In the genomic region with DNA sequence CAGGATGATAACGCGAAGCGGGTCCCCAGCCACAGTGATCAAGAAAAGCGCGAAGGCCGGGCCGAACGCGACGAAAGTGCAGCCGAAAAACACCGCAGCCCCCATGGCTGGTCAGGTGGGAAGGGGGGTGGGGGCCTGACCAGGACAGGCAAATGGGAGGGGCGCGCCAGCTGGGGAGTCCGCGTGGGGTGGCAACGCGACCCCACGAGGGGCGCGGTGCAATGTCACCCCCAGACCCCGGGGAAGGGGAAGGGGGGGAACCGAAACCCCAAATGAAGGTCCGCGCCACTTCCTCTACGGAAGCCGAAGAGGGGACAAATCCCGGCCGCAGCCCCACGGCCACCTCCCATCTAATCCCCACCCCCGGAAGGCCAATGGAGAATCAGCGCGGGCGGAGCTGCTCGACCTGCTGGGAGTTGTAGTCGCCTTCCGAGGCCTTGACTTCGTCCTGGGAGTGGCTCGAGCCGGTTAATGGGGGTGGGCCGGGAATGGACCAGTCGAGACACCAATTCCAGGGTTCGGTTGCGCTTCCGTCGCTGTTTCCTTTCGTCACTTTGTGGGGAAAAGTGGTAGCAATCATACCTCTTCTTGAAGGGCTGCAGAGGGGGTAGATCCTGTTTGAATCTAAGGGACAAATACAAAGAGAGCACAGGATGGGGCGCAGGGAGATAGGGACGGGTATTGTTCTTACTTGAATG, we compare ENCODE assay signal across 1 cellular context.
TF ChIP-seq lines count a peak whose summit lies in the region.

Gene APH1A (minus strand): TSS at position 311 of the 698 bp plus-strand sequence. CDS start 206 bp downstream, at position 105.

TF ChIP-seq in HepG2, 621 proteins besides CTCF, POLR2A, EP300 and RAD21 (continued from another document and continues in another):
- no peak for TF ChIP-seq FOXO4 (CRISPR knock-in tag; conservative IDR thresholded peaks at IDR 0.05)
- no peak for TF ChIP-seq ZNF562 (CRISPR knock-in tag; IDR thresholded peaks at IDR 0.05; ENCODE audit: borderline replicate concordance)
- TF ChIP-seq ZNF326 (CRISPR knock-in tag; IDR thresholded peaks at IDR 0.05; ENCODE audit: borderline replicate concordance), result no peak
- peak; percentile 63; the same call in 1 of the 2 replicates for TF ChIP-seq ERF (CRISPR knock-in tag; IDR thresholded peaks at IDR 0.05)
- no peak for TF ChIP-seq ETV6 (CRISPR knock-in tag; conservative IDR thresholded peaks at IDR 0.05)
- TF ChIP-seq HOXA9 (CRISPR knock-in tag; IDR thresholded peaks at IDR 0.05; ENCODE audit: borderline replicate concordance), result no peak
- peak; percentile 57 for TF ChIP-seq SUZ12 (IDR thresholded peaks at IDR 0.05; ENCODE audit: low read depth, low read length)
- no peak for TF ChIP-seq ATRX (CRISPR knock-in tag; IDR thresholded peaks at IDR 0.05; ENCODE audit: borderline replicate concordance)
- TF ChIP-seq ZNF225 (CRISPR knock-in tag; IDR thresholded peaks at IDR 0.05), result 0 out of 2 replicates have a peak, but pooled peaks have one; percentile 19
- no peak for TF ChIP-seq ZNF530 (CRISPR knock-in tag; IDR thresholded peaks at IDR 0.05; ENCODE audit: low read depth)
- TF ChIP-seq TCF7L2 (IDR thresholded peaks at IDR 0.05; ENCODE audit: low read depth, low read length), result no peak
- TF ChIP-seq, protein P1, sequence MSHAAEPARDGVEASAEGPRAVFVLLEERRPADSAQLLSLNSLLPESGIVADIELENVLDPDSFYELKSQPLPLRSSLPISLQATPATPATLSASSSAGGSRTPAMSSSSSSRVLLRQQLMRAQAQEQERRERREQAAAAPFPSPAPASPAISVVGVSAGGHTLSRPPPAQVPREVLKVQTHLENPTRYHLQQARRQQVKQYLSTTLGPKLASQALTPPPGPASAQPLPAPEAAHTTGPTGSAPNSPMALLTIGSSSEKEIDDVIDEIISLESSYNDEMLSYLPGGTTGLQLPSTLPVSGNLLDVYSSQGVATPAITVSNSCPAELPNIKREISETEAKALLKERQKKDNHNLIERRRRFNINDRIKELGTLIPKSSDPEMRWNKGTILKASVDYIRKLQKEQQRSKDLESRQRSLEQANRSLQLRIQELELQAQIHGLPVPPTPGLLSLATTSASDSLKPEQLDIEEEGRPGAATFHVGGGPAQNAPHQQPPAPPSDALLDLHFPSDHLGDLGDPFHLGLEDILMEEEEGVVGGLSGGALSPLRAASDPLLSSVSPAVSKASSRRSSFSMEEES (CRISPR knock-in tag; IDR thresholded peaks at IDR 0.05), result peak; percentile 52; the same call in 1 of the 2 replicates
- TF ChIP-seq ZNF776 (CRISPR knock-in tag; IDR thresholded peaks at IDR 0.05), result 0 out of 2 replicates have a peak, but pooled peaks have one; percentile 20
- TF ChIP-seq ZSCAN12 (CRISPR knock-in tag; IDR thresholded peaks at IDR 0.05), result no peak
- no peak for TF ChIP-seq ZNF24 (IDR thresholded peaks at IDR 0.05)
- TF ChIP-seq, protein P2, sequence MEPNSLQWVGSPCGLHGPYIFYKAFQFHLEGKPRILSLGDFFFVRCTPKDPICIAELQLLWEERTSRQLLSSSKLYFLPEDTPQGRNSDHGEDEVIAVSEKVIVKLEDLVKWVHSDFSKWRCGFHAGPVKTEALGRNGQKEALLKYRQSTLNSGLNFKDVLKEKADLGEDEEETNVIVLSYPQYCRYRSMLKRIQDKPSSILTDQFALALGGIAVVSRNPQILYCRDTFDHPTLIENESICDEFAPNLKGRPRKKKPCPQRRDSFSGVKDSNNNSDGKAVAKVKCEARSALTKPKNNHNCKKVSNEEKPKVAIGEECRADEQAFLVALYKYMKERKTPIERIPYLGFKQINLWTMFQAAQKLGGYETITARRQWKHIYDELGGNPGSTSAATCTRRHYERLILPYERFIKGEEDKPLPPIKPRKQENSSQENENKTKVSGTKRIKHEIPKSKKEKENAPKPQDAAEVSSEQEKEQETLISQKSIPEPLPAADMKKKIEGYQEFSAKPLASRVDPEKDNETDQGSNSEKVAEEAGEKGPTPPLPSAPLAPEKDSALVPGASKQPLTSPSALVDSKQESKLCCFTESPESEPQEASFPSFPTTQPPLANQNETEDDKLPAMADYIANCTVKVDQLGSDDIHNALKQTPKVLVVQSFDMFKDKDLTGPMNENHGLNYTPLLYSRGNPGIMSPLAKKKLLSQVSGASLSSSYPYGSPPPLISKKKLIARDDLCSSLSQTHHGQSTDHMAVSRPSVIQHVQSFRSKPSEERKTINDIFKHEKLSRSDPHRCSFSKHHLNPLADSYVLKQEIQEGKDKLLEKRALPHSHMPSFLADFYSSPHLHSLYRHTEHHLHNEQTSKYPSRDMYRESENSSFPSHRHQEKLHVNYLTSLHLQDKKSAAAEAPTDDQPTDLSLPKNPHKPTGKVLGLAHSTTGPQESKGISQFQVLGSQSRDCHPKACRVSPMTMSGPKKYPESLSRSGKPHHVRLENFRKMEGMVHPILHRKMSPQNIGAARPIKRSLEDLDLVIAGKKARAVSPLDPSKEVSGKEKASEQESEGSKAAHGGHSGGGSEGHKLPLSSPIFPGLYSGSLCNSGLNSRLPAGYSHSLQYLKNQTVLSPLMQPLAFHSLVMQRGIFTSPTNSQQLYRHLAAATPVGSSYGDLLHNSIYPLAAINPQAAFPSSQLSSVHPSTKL (CRISPR knock-in tag; IDR thresholded peaks at IDR 0.05), result peak; percentile 59; the same call in 1 of the 2 replicates
- TF ChIP-seq REST (IDR thresholded peaks at IDR 0.05; ENCODE audit: borderline replicate concordance in 1 of 2, low read depth in 1 of 2, low read length in 2 of 2), result peak in 1 of 2 experiments; percentile 39; a peak in 1 of 4 replicates
- TF ChIP-seq HDAC1 (CRISPR knock-in tag; IDR thresholded peaks at IDR 0.05), result peak; percentile 85
- TF ChIP-seq ZFP41 (CRISPR knock-in tag; IDR thresholded peaks at IDR 0.05; ENCODE audit: borderline replicate concordance), result no peak
- TF ChIP-seq ZMYM2 (CRISPR knock-in tag; IDR thresholded peaks at IDR 0.05), result no peak
- TF ChIP-seq BCLAF1 (IDR thresholded peaks at IDR 0.05), result no peak
- TF ChIP-seq, protein P3, sequence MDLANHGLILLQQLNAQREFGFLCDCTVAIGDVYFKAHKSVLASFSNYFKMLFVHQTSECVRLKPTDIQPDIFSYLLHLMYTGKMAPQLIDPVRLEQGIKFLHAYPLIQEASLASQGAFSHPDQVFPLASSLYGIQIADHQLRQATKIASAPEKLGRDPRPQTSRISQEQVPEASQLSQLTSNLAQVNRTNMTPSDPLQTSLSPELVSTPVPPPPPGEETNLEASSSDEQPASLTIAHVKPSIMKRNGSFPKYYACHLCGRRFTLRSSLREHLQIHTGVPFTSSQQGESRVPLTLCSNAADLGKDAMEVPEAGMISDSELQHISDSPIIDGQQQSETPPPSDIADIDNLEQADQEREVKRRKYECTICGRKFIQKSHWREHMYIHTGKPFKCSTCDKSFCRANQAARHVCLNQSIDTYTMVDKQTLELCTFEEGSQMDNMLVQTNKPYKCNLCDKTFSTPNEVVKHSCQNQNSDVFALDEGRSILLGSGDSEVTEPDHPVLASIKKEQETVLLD (CRISPR knock-in tag; IDR thresholded peaks at IDR 0.05; ENCODE audit: low read depth), result peak; percentile 46; the same call in 1 of the 2 replicates
- TF ChIP-seq MED8 (CRISPR knock-in tag; IDR thresholded peaks at IDR 0.05; ENCODE audit: insufficient replicate concordance), result no peak
- TF ChIP-seq, protein P4, sequence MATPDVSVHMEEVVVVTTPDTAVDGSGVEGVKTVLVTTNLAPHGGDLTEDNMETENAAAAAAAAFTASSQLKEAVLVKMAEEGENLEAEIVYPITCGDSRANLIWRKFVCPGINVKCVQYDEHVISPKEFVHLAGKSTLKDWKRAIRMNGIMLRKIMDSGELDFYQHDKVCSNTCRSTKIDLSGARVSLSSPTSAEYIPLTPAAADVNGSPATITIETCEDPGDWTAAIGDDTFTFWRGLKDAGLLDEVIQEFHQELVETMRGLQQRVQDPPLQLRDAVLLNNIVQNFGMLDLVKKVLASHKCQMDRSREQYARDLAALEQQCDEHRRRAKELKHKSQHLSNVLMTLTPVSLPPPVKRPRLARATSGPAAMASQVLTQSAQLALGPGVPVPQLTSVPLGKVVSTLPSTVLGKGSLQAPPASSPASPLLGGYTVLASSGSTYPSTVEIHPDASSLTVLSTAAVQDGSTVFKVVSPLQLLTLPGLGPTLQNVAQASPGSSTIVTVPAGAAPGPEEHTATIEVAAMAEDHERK (CRISPR knock-in tag; IDR thresholded peaks at IDR 0.05; ENCODE audit: low read depth), result peak; percentile 36; the same call in 1 of the 2 replicates
- TF ChIP-seq BCL3 (CRISPR knock-in tag; IDR thresholded peaks at IDR 0.05), result no peak
- no peak for TF ChIP-seq SRSF4 (IDR thresholded peaks at IDR 0.05; ENCODE audit: low read depth, low read length, poor library complexity, severe bottlenecking)
- no peak for TF ChIP-seq ZNF567 (CRISPR knock-in tag; IDR thresholded peaks at IDR 0.05; ENCODE audit: borderline replicate concordance)
- no peak for TF ChIP-seq TBP (CRISPR knock-in tag; IDR thresholded peaks at IDR 0.05)
- no peak for TF ChIP-seq NR3C1 (CRISPR knock-in tag; IDR thresholded peaks at IDR 0.05)
- TF ChIP-seq ZNF207 (IDR thresholded peaks at IDR 0.05; ENCODE audit: borderline replicate concordance), result no peak
- TF ChIP-seq ZFP37 (CRISPR knock-in tag; IDR thresholded peaks at IDR 0.05; ENCODE audit: borderline replicate concordance), result no peak
- TF ChIP-seq, protein P5, sequence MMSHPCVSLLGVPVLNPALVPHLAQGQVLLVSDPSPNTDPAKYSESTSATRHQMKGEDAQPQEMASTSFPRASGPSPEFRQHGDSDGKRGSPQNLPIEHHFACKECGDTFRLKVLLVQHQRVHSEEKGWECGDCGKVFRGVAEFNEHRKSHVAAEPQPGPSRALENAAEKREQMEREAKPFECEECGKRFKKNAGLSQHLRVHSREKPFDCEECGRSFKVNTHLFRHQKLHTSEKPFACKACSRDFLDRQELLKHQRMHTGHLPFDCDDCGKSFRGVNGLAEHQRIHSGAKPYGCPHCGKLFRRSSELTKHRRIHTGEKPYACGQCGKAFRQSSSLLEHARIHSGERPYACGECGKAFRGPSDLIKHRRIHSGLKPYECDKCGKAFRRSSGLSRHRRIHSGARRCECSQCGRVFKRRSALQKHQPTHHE (CRISPR knock-in tag; IDR thresholded peaks at IDR 0.05; ENCODE audit: borderline replicate concordance), result peak; percentile 61; the same call in 1 of the 2 replicates
- TF ChIP-seq CEBPB (IDR thresholded peaks at IDR 0.05; ENCODE audit: borderline replicate concordance, low read depth, low read length), result no peak
- no peak for TF ChIP-seq NR2F6 (IDR thresholded peaks at IDR 0.05)
- 0 out of 2 replicates have a peak, but pooled peaks have one; percentile 18 for TF ChIP-seq NR2F6 (CRISPR knock-in tag; IDR thresholded peaks at IDR 0.05)
- TF ChIP-seq EEA1 (CRISPR knock-in tag; IDR thresholded peaks at IDR 0.05; ENCODE audit: borderline replicate concordance), result no peak
- TF ChIP-seq EHMT2 (IDR thresholded peaks at IDR 0.05; ENCODE audit: borderline replicate concordance, low read depth, low read length), result no peak
